Comparison of ENCODE assay signal across 6 cellular contexts in the genomic region with DNA sequence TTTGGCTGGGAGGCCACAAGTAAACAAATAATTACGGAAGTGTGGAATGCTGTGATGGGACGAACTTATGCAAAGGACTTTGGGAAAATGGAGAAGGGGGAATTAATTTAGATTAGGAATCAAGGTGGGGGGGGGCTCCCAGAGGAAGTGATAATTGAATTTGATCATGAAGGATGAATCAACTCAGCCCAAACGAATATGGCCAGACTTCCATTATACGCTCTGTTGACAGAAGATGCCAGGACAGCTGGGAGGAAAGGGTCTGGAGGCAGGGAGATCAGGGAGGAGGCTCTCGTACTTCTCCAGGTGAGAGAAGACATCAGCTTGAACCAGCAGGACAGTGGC.
"Had no signal": no experiment of that assay in that cellular context is flagged by ENCODE, and none has a peak within 500 bp of the region (broad histone marks: within the 10 kb centered on the region; RNA-seq: fewer than 3 reads in every experiment).

No MANE protein-coding gene starts in this region.

- H3K4me3 ChIP-seq: GM23338, K562 had no signal

- ATAC-seq: GM23338, K562 had no signal

- H3K4me3 Mint-ChIP-seq: GM23338, H9 had no signal

- H3K27ac Mint-ChIP-seq: GM23338, H9 had no signal

- H3K9me3 Mint-ChIP-seq: GM23338, H9 had no signal

- DNase-seq: H9, HCEC 1CT, IMR-90, KG1 had no signal
